In the genomic region with DNA sequence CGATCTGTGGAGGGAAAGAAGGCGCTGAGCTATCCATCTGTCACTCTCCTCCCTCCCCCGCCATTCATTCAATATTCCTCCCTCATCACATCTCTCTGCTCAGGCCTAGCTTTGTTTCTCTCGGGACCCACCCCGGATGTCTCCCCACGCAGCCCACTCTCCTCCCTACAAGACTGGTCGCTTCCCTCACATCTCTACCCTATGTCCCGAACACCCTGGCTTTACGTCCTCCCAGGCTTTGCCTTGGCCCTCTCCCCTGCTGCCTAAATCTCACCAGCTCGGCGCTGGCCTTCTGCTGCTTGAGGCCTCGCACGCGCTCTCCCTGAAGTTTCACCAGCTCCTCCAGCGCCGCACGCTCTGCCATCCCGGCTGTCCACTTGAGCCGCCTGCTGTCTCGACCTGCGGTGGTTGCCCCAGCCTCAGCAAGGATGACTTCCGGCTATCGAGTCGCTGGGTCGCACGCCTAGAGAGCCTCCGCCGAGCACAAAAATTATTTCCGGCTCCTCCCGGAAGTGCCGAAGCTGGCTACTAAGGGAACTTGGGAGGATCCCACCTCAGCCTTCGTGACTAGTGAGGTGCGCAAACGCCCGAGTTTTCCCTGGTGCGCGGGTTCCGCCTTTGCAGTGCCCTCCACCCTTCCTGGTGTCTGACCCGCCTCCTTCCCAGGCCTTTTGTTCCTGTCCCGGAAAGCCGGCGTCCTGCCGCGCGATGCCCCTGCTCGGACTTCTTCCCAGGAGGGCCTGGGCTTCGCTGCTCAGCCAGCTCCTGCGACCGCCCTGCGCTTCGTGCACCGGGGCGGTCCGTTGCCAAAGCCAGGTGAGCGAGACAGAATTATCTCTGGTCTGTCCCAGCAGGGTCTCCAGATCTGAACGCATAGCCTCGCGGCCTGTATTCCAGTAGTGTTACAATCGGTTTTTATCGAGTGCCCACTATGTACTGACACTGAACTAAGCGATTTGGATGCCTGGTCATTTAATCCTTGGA, we compare ENCODE assay signal across 8 cellular contexts. TPM values are rescaled to one million over a fixed set of nuclear protein-coding genes. Genes with fewer than 3 reads are reported as not detected.
A peak's percentile ranks its signal among the peaks of the same experiment; 100 is the strongest.
DNase-seq lines count a peak whose midpoint lies in the region; ATAC-seq and TF ChIP-seq lines count a peak whose summit lies in the region.

Gene HARS1 (minus strand): TSS at position 430 of the 984 bp plus-strand sequence. CDS start 66 bp downstream, at position 364.
A gene with protein sequence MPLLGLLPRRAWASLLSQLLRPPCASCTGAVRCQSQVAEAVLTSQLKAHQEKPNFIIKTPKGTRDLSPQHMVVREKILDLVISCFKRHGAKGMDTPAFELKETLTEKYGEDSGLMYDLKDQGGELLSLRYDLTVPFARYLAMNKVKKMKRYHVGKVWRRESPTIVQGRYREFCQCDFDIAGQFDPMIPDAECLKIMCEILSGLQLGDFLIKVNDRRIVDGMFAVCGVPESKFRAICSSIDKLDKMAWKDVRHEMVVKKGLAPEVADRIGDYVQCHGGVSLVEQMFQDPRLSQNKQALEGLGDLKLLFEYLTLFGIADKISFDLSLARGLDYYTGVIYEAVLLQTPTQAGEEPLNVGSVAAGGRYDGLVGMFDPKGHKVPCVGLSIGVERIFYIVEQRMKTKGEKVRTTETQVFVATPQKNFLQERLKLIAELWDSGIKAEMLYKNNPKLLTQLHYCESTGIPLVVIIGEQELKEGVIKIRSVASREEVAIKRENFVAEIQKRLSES (plus strand): TSS at position 515 of the 984 bp plus-strand sequence. CDS start 194 bp downstream, at position 709.

- peak; percentile 97 for ATAC-seq in HG02852 (IDR thresholded peaks at IDR 0.05; ENCODE audit: unreplicated experiment)

- H3K36me3 Mint-ChIP-seq in T-helper 1 cell treated with Interleukin-12 subunit alpha and Interleukin-12 subunit beta and Interleukin-4 antibody, amounts not matched to agents 30 μg/mL and 1 μg/mL, for 36 hours (ENCODE audit: low read depth) = peaks cover 16% of the 10 kb centered on the region
- H3K36me3 Mint-ChIP-seq in progenitor cell of endocrine pancreas (ENCODE audit: insufficient read depth) = peaks cover 17% of the 10 kb centered on the region

- intact Hi-C loops in left ventricle myocardium inferior (cut with micrococcal nuclease) = no loop called here

- H3K4me3 Mint-ChIP-seq in T-helper 1 cell treated with Interleukin-12 subunit alpha and Interleukin-12 subunit beta and Interleukin-4 antibody, amounts not matched to agents 30 μg/mL and 1 μg/mL, for 36 hours = peak within 1 kb of the TSS; percentile 100
- H3K4me3 Mint-ChIP-seq in progenitor cell of endocrine pancreas (ENCODE audit: low read depth) = peak within 1 kb of the TSS; percentile 97

- H3K27me3 ChIP-seq in left ventricle myocardium inferior (ENCODE audit: low read depth) = no peaks in the 10 kb centered on the region

- peak within 1 kb of the TSS; percentile 99 for H3K27ac Mint-ChIP-seq in T-helper 1 cell treated with Interleukin-12 subunit alpha and Interleukin-12 subunit beta and Interleukin-4 antibody, amounts not matched to agents 30 μg/mL and 1 μg/mL, for 36 hours
- H3K27ac Mint-ChIP-seq in progenitor cell of endocrine pancreas = peak within 1 kb of the TSS; percentile 94

- TF ChIP-seq CTCF in GM13976 (IDR thresholded peaks at IDR 0.05; ENCODE audit: borderline replicate concordance, control extremely low read depth, extremely low read depth, insufficient read depth, missing control alignments) (no peak), left ventricle myocardium inferior (IDR thresholded peaks at IDR 0.05; ENCODE audit: borderline replicate concordance) (peak; percentile 13), progenitor cell of endocrine pancreas (IDR thresholded peaks at IDR 0.05; ENCODE audit: unreplicated experiment) (no peak)

- H3K9me3 Mint-ChIP-seq in T-helper 1 cell treated with Interleukin-12 subunit alpha and Interleukin-12 subunit beta and Interleukin-4 antibody, amounts not matched to agents 30 μg/mL and 1 μg/mL, for 36 hours = no peaks in the 10 kb centered on the region
- no peaks in the 10 kb centered on the region for H3K9me3 Mint-ChIP-seq in progenitor cell of endocrine pancreas (ENCODE audit: low read depth)

- DNase-seq in GM13976 (ENCODE audit: low spot score) (peak; percentile 93), NCI-H146 (lab: John Stamatoyannopoulos, UW) (peak; percentile 92), amygdala (lab: John Stamatoyannopoulos, UW) (peak; percentile 40 to 95 (median 84)), left ventricle myocardium inferior (peak; percentile 89), progenitor cell of endocrine pancreas (ENCODE audit: low spot score, unreplicated experiment) (peak; percentile 72), ureter (ENCODE audit: low spot score) (peak; percentile 92)

- no peaks in the 10 kb centered on the region for H3K9me3 ChIP-seq in left ventricle myocardium inferior (replicated peaks)

- in situ Hi-C loops in GM13976 (cut with MboI; ENCODE audit: low sequenced_read_pairs, unreplicated experiment) = no loop called here

- H3K4me3 ChIP-seq in left ventricle myocardium inferior = peak within 1 kb of the TSS; percentile 87

- peaks cover 32% of the 10 kb centered on the region for H3K4me1 Mint-ChIP-seq in T-helper 1 cell treated with Interleukin-12 subunit alpha and Interleukin-12 subunit beta and Interleukin-4 antibody, amounts not matched to agents 30 μg/mL and 1 μg/mL, for 36 hours (ENCODE audit: low read depth)
- H3K4me1 Mint-ChIP-seq in progenitor cell of endocrine pancreas (ENCODE audit: low read depth) = peaks cover 21% of the 10 kb centered on the region

- H3K27ac ChIP-seq in left ventricle myocardium inferior (replicated peaks) = peak within 1 kb of the TSS; percentile 89

- peaks cover 50% of the 10 kb centered on the region for H3K36me3 ChIP-seq in left ventricle myocardium inferior

- no peaks in the 10 kb centered on the region for H3K27me3 Mint-ChIP-seq in T-helper 1 cell treated with Interleukin-12 subunit alpha and Interleukin-12 subunit beta and Interleukin-4 antibody, amounts not matched to agents 30 μg/mL and 1 μg/mL, for 36 hours (ENCODE audit: low read depth)
- H3K27me3 Mint-ChIP-seq in progenitor cell of endocrine pancreas = no peaks in the 10 kb centered on the region

- peaks cover 53% of the 10 kb centered on the region for H3K4me1 ChIP-seq in left ventricle myocardium inferior

RNA-seq across cellular contexts. Expression of gene HARS1, which starts in this region (rescaled TPM):
- total RNA-seq in left ventricle myocardium inferior (38.7 TPM), progenitor cell of endocrine pancreas (77.7 and 78.9 TPM in 2 replicates), ureter (57.0 TPM)

RNA-seq across cellular contexts. Expression of the second gene that starts in this region (rescaled TPM):
- total RNA-seq in left ventricle myocardium inferior = 27.8 TPM
- total RNA-seq in progenitor cell of endocrine pancreas = 44.7 and 47.5 TPM in 2 replicates
- total RNA-seq in ureter = 34.0 TPM

Comparison
In these comparisons a context has a peak if more than half of its experiments do, and no peak if none do; other contexts are left out.
1. Peak in every context shown above with its lines: DNase-seq, ATAC-seq, H3K4me3 ChIP-seq and H3K27ac ChIP-seq.